33 cellular contexts compared by ENCODE assay signal in genomic region chr5:150261231-150261630, GRCh38. TPM values are rescaled to one million over a fixed set of nuclear protein-coding genes. Genes with fewer than 3 reads are reported as not detected.
DNase-seq lines count a peak whose midpoint lies in the region; ATAC-seq, FAIRE-seq and TF ChIP-seq lines count a peak whose summit lies in the region.
"Had no signal": no experiment of that assay in that cellular context is flagged by ENCODE, and none has a peak within 500 bp of the region (broad histone marks: within the 10 kb centered on the region; RNA-seq: fewer than 3 reads in every experiment).

No MANE protein-coding gene starts in this region.

- no peaks in the 10 kb centered on the region for H3K27me3 ChIP-seq in brain microvascular endothelial cell (replicated peaks)
- no peaks in the 10 kb centered on the region for H3K27me3 ChIP-seq in left lung
- H3K27me3 ChIP-seq in stomach: no peaks in the 10 kb centered on the region
- H3K27me3 ChIP-seq: spleen, testis, uterus had no signal

- no peak for TF ChIP-seq EP300 in stomach (IDR thresholded peaks at IDR 0.05)

- intact Hi-C loops in left lung (cut with DNase I) (loop anchor here in 1 of 2 donors (10.0 kb wide), 1 partner anchor 174 kb away; no protein-coding TSS in a partner anchor), stomach (cut with DNase I; ENCODE audit: low total_unique reads) (loop anchor here (10.0 kb wide), 1 partner anchor 164 kb away; no protein-coding TSS in a partner anchor)

- TF ChIP-seq POLR2A in stomach (IDR thresholded peaks at IDR 0.05): no peak

- TF ChIP-seq CTCF in brain microvascular endothelial cell (IDR thresholded peaks at IDR 0.05; ENCODE audit: low read depth, low read length, missing control alignments) (no peak), left lung (IDR thresholded peaks at IDR 0.05) (no peak), stomach (IDR thresholded peaks at IDR 0.05) (no peak)

- DNase-seq in Caki2 (ENCODE audit: low read depth) (peak; percentile 18), HTR-8/SVneo (ENCODE audit: insufficient read length, low spot score) (no peak), brain microvascular endothelial cell (peak; percentile 20), left lung (no peak), mucosa of gallbladder (ENCODE audit: low spot score) (no peak), cerebellar nuclear complex (lab: John Stamatoyannopoulos, UW) (no peak), stomach (no peak)
- DNase-seq: activated CD4-positive, alpha-beta T cell treated with anti-CD3 and anti-CD28 coated beads, Interleukin-2, amount 50 U/mL, for 1 hour; activated naive CD4-positive, alpha-beta T cell treated with anti-CD3 and anti-CD28 coated beads, Interleukin-2, amount 50 U/mL, for 16 hours; CD8-positive, alpha-beta T cell; central memory CD4-positive, alpha-beta T cell; dermis blood vessel endothelial cell; DMS153; head of caudate nucleus; naive B cell; NCI-H1105 treated with DMSO at 0.1 percent for 48 hours; NCI-H2081 treated with DMSO at 0.1 percent for 48 hours; NCI-H774; nucleus accumbens; spleen; stimulated activated CD4-positive, alpha-beta T cell treated with anti-CD3 and anti-CD28 coated beads, Interleukin-2, amount 100 ng/mL, for 48 hours; stimulated activated naive CD4-positive, alpha-beta T cell; T-helper 9 cell; testis; uterus had no signal

- peaks cover 0 to 10% of the 10 kb centered on the region in 2 donors for H3K4me1 ChIP-seq in left lung
- peaks cover 0 to 12% (median 8%) of the 10 kb centered on the region in 4 donors for H3K4me1 ChIP-seq in stomach
- H3K4me1 ChIP-seq: spleen, uterus had no signal

- peak; percentile 14 for ATAC-seq in left lung
- ATAC-seq: CD8-positive, alpha-beta T cell; Right ventricle myocardium inferior; WTC11 had no signal

- no peak overlapping the region for H3K27ac ChIP-seq in brain microvascular endothelial cell
- no peak overlapping the region for H3K27ac ChIP-seq in left lung
- H3K27ac ChIP-seq in stomach: no peak overlapping the region
- H3K27ac ChIP-seq: HL-60, spleen, testis, uterus had no signal

- H3K36me3 ChIP-seq in brain microvascular endothelial cell (replicated peaks) (no peaks in the 10 kb centered on the region), left lung (no peaks in the 10 kb centered on the region), stomach (no peaks in the 10 kb centered on the region)
- H3K36me3 ChIP-seq: spleen, uterus had no signal

- H3K9me3 ChIP-seq in left lung: no peaks in the 10 kb centered on the region
- H3K9me3 ChIP-seq in stomach: no peaks in the 10 kb centered on the region
- H3K9me3 ChIP-seq: spleen, testis, uterus had no signal

- FAIRE-seq in HTR-8/SVneo (lab: Jason Lieb, UNC): peak; percentile 4
- FAIRE-seq: endometrium, H54 had no signal

- in situ Hi-C loops in Caki2 (cut with HindIII; ENCODE audit: low pct_unique_long_range_greater_than_20kb, low sequenced_read_pairs) (no loop called here), brain microvascular endothelial cell (cut with HindIII; ENCODE audit: low pct_ligation_motif_present, low sequenced_read_pairs) (no loop called here)

- WGBS in stomach, 5 donors: 33 to 47% (median 42%) methylated on average over 7 to 8 of the region's 8 CpGs

- H3K4me3 ChIP-seq in brain microvascular endothelial cell (ENCODE audit: low read depth, low read length): no peak overlapping the region
- no peak overlapping the region for H3K4me3 ChIP-seq in left lung
- H3K4me3 ChIP-seq in stomach: no peak overlapping the region
- H3K4me3 ChIP-seq: spleen, testis, uterus had no signal

RNA-seq across cellular contexts. Expression of gene CAMK2A, which starts 28.3 kb away (rescaled TPM):
- not detected in 2 replicates for total RNA-seq in Caki2 (2014; rRNA removed; shearing (Covaris generic); ENCODE audit: low replicate concordance)
- total RNA-seq in left lung (1 to 10 TPM in 1 of 2 donors, under 1 TPM in 1; 0.64 to 1.2 TPM), mucosa of gallbladder (5.0 TPM), stomach (10 to 100 TPM in 1 of 5 donors, 1 to 10 TPM in 2, not detected in 2; 1.1 to 18.3 (median 6.4) TPM)
- under 1 TPM; 0.06 to 0.15 (median 0.13) TPM for polyA plus RNA-seq in stomach
- total RNA-seq: activated T-helper 1 cell treated with anti-CD3 and anti-CD28 coated beads, Interleukin-12 subunit alpha, Interleukin-12 subunit beta, Interleukin-2, Interleukin-4 antibody, amounts not matched to agents 30 ng/mL and 10 ng/mL and 1 ng/mL, durations not matched to agents 14 hours and 24 hours and 36 hours; dermis blood vessel endothelial cell; mesenteric fat pad had no signal
- polyA plus RNA-seq: IgD-negative memory B cell had no signal

RNA-seq across cellular contexts. Expression of gene ARSI, which starts 41.5 kb away (rescaled TPM):
- total RNA-seq in Caki2 (2014; rRNA removed; shearing (Covaris generic); ENCODE audit: low replicate concordance): not detected in 2 replicates
- total RNA-seq in left lung (1 to 10 TPM; 6.6 to 7.5 TPM), mucosa of gallbladder (2.2 TPM), stomach (1 to 10 TPM in 3 of 5 donors, not detected in 2; 1.7 to 7.0 (median 2.3) TPM)
- polyA plus RNA-seq in stomach: under 1 TPM in 2 of 3 donors, not detected in 1; 0.35 to 0.81 TPM
- total RNA-seq: activated T-helper 1 cell treated with anti-CD3 and anti-CD28 coated beads, Interleukin-12 subunit alpha, Interleukin-12 subunit beta, Interleukin-2, Interleukin-4 antibody, amounts not matched to agents 30 ng/mL and 10 ng/mL and 1 ng/mL, durations not matched to agents 14 hours and 24 hours and 36 hours had no signal
- polyA plus RNA-seq: IgD-negative memory B cell had no signal

Comparison
In these comparisons a context has a peak if more than half of its experiments do, and no peak if none do; other contexts are left out.
1. DNase-seq: peak in Caki2 (single experiment) and brain microvascular endothelial cell (single experiment); none in HTR-8/SVneo (single experiment), left lung (0 of 2), mucosa of gallbladder (single experiment), cerebellar nuclear complex (0 of 2) and stomach (single experiment).